Comparison of ENCODE assay signal across 12 cellular contexts in the genomic region with DNA sequence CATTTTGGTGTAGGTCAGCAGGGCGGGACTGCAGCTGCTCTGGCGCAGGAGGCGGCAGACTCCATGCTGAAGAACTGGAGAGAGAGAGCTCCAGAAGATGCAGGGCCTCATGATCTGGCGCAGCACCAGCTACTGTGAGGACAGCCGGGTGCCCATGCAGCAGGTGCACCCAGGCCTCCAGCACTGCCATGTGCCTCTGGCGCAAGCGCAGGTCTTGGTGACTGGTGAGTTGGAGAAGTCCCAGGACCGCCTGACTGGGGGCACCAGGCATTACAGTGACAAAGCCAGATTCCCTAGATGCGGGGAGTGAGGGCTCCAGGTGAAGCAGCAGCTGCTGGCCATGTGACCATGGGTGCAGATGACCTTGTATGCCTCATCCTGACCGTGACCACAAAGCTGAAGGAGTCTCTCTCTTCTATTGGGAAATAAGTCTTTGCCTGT. TPM values are rescaled to one million over a fixed set of nuclear protein-coding genes. Genes with fewer than 3 reads are reported as not detected.
DNase-seq lines count a peak whose midpoint lies in the region; ATAC-seq lines count a peak whose summit lies in the region.
"Had no signal": no experiment of that assay in that cellular context is flagged by ENCODE, and none has a peak within 500 bp of the region (broad histone marks: within the 10 kb centered on the region; RNA-seq: fewer than 3 reads in every experiment).

No MANE protein-coding gene starts in this region.

- H3K4me3 ChIP-seq in SJCRH30: no peak overlapping the region
- no peak overlapping the region for H3K4me3 ChIP-seq in neuronal stem cell (ENCODE audit: low read length in 2 of 2)
- no peak overlapping the region for H3K4me3 ChIP-seq in CD8-positive, alpha-beta memory T cell (ENCODE audit: low read length)
- H3K4me3 ChIP-seq: left lung, neural progenitor cell had no signal

- no peak overlapping the region for H2BK5ac ChIP-seq in neuronal stem cell (ENCODE audit: low read length)

- no peak overlapping the region for H3K4ac ChIP-seq in neuronal stem cell (ENCODE audit: low read length)

- H3K27ac Mint-ChIP-seq in CD8-positive, alpha-beta memory T cell: no peak overlapping the region

- H3K9me3 Mint-ChIP-seq in CD8-positive, alpha-beta memory T cell: no peaks in the 10 kb centered on the region
- H3K9me3 Mint-ChIP-seq: neural progenitor cell had no signal

- H3K4me2 ChIP-seq in neuronal stem cell (ENCODE audit: insufficient read depth, low read length, poor library complexity, severe bottlenecking): no peak overlapping the region
- H3K4me2 ChIP-seq: neural progenitor cell had no signal

- peak overlapping the region; percentile 73 for H2BK15ac ChIP-seq in neuronal stem cell (ENCODE audit: low read length)

- H3K36me3 ChIP-seq in SJCRH30 (no peaks in the 10 kb centered on the region), neuronal stem cell (replicated peaks in 1 of 2; ENCODE audit: control insufficient read depth in 2 of 2, insufficient read depth in 2 of 2, low read length in 2 of 2) (no peaks in the 10 kb centered on the region)
- no peaks in the 10 kb centered on the region for H3K36me3 ChIP-seq in CD8-positive, alpha-beta memory T cell (ENCODE audit: insufficient read depth, low read length)
- H3K36me3 ChIP-seq: left lung, neural progenitor cell had no signal

- H3K27ac ChIP-seq in SJCRH30 (peak overlapping the region; percentile 55), neuronal stem cell (replicated peaks; ENCODE audit: low read length) (no peak overlapping the region)
- no peak overlapping the region for H3K27ac ChIP-seq in CD8-positive, alpha-beta memory T cell (ENCODE audit: low read depth, low read length)
- H3K27ac ChIP-seq: left lung, neural progenitor cell had no signal

- H3K18ac ChIP-seq in neuronal stem cell (ENCODE audit: low read length): no peak overlapping the region

- H4K91ac ChIP-seq in neuronal stem cell (ENCODE audit: low read depth, low read length, poor library complexity): no peak overlapping the region

- no peak overlapping the region for H3K4me3 Mint-ChIP-seq in CD8-positive, alpha-beta memory T cell
- H3K4me3 Mint-ChIP-seq: neural progenitor cell had no signal

- CTCF ChIA-PET in CD8-positive, alpha-beta memory T cell (lab: Charles Lee): interaction anchor here (1.1 to 1.4 kb wide), 2 partner anchors 12 kb away, joined by 3 to 4 read pairs; no protein-coding TSS in a partner anchor

- H3K9ac ChIP-seq in neuronal stem cell (ENCODE audit: low read depth, low read length, poor library complexity): no peak overlapping the region
- H3K9ac ChIP-seq: neural progenitor cell had no signal

- peak; percentile 78 for DNase-seq in DMS53 (lab: John Stamatoyannopoulos, UW)
- peak; percentile 100 for DNase-seq in LHCN-M2 (ENCODE audit: low read depth)
- peak; percentile 76 to 81 for DNase-seq in SJCRH30
- no peak for DNase-seq in neuronal stem cell (ENCODE audit: low spot score)
- no peak for DNase-seq in cerebellar cortex (ENCODE audit: low spot score)
- no peak for DNase-seq in CD8-positive, alpha-beta memory T cell
- DNase-seq: activated CD4-positive, alpha-beta T cell treated with anti-CD3 and anti-CD28 coated beads for 1 hour; NCI-H526 treated with DMSO at 0.1 percent for 48 hours had no signal

- no peak overlapping the region for H4K8ac ChIP-seq in neuronal stem cell (ENCODE audit: low read depth, low read length)

- H3K27me3 ChIP-seq in SJCRH30: no peaks in the 10 kb centered on the region
- H3K27me3 ChIP-seq in neuronal stem cell (ENCODE audit: control insufficient read depth in 3 of 3, insufficient read depth in 3 of 3, low read depth in 1 of 3, low read length in 3 of 3): no peaks in the 10 kb centered on the region
- H3K27me3 ChIP-seq in CD8-positive, alpha-beta memory T cell (ENCODE audit: insufficient read depth, low read length, poor library complexity, severe bottlenecking): no peaks in the 10 kb centered on the region
- H3K27me3 ChIP-seq: left lung, neural progenitor cell had no signal

- peak overlapping the region; percentile 10 for H3K23ac ChIP-seq in neuronal stem cell (ENCODE audit: low read depth, low read length, poor library complexity)

- H3K36me3 Mint-ChIP-seq in CD8-positive, alpha-beta memory T cell: no peaks in the 10 kb centered on the region
- H3K36me3 Mint-ChIP-seq: neural progenitor cell had no signal

- H3K79me1 ChIP-seq in neuronal stem cell (ENCODE audit: low read depth, low read length): no peaks in the 10 kb centered on the region

- H3K4me1 ChIP-seq in SJCRH30 (peaks cover 11% of the 10 kb centered on the region), neuronal stem cell (ENCODE audit: control insufficient read depth in 2 of 2, insufficient read depth in 1 of 2, low read depth in 1 of 2, low read length in 2 of 2) (peaks cover 9 to 20% of the 10 kb centered on the region in 2 donors)
- H3K4me1 ChIP-seq in CD8-positive, alpha-beta memory T cell (ENCODE audit: insufficient read depth, low read length): no peaks in the 10 kb centered on the region
- H3K4me1 ChIP-seq: left lung had no signal

- no peak overlapping the region for H2BK12ac ChIP-seq in neuronal stem cell (ENCODE audit: low read length)

- H2AFZ ChIP-seq in neuronal stem cell (ENCODE audit: low read length): no peak overlapping the region
- H2AFZ ChIP-seq: neural progenitor cell had no signal

- no CpG with 5 or more reads among the region's 10 CpGs for WGBS in neuronal stem cell (ENCODE audit: extremely low coverage in 2 of 2, insufficient read length in 2 of 2, insufficient replicate concordance in 1 of 2), 2 donors

- H3K4me1 Mint-ChIP-seq in CD8-positive, alpha-beta memory T cell: no peaks in the 10 kb centered on the region

- ATAC-seq in GM18520 (IDR thresholded peaks at IDR 0.05; ENCODE audit: unreplicated experiment) (no peak), HG02759 (IDR thresholded peaks at IDR 0.05; ENCODE audit: unreplicated experiment) (no peak)
- ATAC-seq: left lung had no signal

- no peak overlapping the region for H2BK120ac ChIP-seq in neuronal stem cell (ENCODE audit: low read depth, low read length)

- POLR2A ChIA-PET in CD8-positive, alpha-beta memory T cell (lab: Charles Lee): no interaction called here

- H3K9me3 ChIP-seq in SJCRH30 (replicated peaks): no peaks in the 10 kb centered on the region
- H3K9me3 ChIP-seq in neuronal stem cell (replicated peaks in 1 of 2; ENCODE audit: control insufficient read depth in 2 of 2, insufficient read depth in 1 of 2, low read depth in 1 of 2, low read length in 2 of 2): peaks cover 0 to 3% of the 10 kb centered on the region in 2 donors
- H3K9me3 ChIP-seq in CD8-positive, alpha-beta memory T cell (ENCODE audit: low read length): no peaks in the 10 kb centered on the region
- H3K9me3 ChIP-seq: left lung had no signal

- peak overlapping the region; percentile 98 for H3K14ac ChIP-seq in neuronal stem cell (ENCODE audit: low read length)

- H3K27me3 Mint-ChIP-seq in CD8-positive, alpha-beta memory T cell: no peaks in the 10 kb centered on the region

- peak overlapping the region; percentile 23 for H2AK5ac ChIP-seq in neuronal stem cell (ENCODE audit: low read depth, low read length)

RNA-seq across cellular contexts. Expression of a gene that starts 24.3 kb away (rescaled TPM):
- total RNA-seq in LHCN-M2 (2014; rRNA removed): 29.2 and 30.6 TPM in 2 replicates
- 40.6 TPM for polyA plus RNA-seq in LHCN-M2 (2012)
- total RNA-seq in SJCRH30 (2014; rRNA removed; shearing (Covaris generic)): 10.2 and 10.4 TPM in 2 replicates
- polyA plus RNA-seq in neuronal stem cell (2013, experiment 1 of 2): 18.9 TPM
- polyA plus RNA-seq in neuronal stem cell (2013, experiment 2 of 2): 18.7 TPM
- 10 to 100 TPM; 50.2 to 52.4 TPM for total RNA-seq in CD8-positive, alpha-beta memory T cell
- polyA plus RNA-seq in CD8-positive, alpha-beta memory T cell: 42.9 TPM

Comparison
In these comparisons a context has a peak if more than half of its experiments do, and no peak if none do; other contexts are left out.
1. DNase-seq: peak in DMS53 (single experiment), LHCN-M2 (single experiment) and SJCRH30 (2 of 2); none in neuronal stem cell (single experiment), cerebellar cortex (single experiment) and CD8-positive, alpha-beta memory T cell (0 of 5).